8 cellular contexts compared by ENCODE assay signal in the genomic region with DNA sequence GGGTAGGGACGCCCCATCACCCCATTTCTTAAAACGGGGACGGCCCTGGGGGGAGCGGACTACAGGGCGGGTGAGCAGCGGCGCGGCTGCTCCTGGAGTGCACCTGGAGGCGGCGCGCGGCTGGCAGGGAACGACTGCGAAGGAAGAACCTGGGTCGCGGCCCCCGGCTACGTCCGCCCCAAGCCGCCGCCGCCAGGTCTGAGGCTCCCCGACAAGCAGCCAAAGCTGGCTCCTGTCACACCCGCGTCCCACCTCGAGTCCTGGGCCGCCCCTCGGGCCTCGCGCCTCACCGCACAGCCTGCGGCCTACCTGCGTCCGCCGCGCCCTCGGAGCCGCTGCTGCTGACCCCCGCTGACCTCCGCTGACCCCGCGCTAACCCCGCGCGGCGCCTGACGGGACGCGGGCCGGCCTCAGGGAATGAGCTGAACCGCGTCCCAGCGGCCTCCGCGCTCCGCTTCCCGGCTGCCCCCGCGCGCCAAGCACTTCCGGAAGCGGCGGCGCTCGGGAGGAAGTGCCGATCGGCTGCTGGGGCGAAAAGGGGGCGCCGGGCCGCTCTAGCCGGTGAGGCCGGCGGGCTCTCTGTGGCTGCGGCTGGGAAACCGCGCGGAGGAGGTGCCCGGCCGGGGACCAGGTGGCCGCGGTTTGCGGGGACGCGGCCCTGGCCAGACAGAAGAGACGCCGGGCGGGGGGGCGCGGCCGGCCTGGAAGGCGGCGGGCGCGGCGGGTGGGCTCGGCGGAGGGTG. TPM values are rescaled to one million over a fixed set of nuclear protein-coding genes. Genes with fewer than 3 reads are reported as not detected.
DNase-seq lines count a peak whose midpoint lies in the region; ATAC-seq and TF ChIP-seq lines count a peak whose summit lies in the region.

Gene ARFRP1 (minus strand): TSS at position 419 of the 743 bp plus-strand sequence. CDS start 885 bp downstream, outside the sequence.
Gene ZGPAT (plus strand): TSS at position 482 of the 743 bp plus-strand sequence. CDS start 542 bp downstream, outside the sequence.

- H3K23ac ChIP-seq in trophoblast cell (ENCODE audit: low read length): no peak within 1 kb of the TSS

- H2AFZ ChIP-seq in trophoblast cell (ENCODE audit: insufficient read depth, low read length, poor library complexity): peak within 1 kb of the TSS; percentile 72

- H3K27me3 Mint-ChIP-seq in activated naive CD8-positive, alpha-beta T cell treated with anti-CD3 and anti-CD28 coated beads, Interleukin-2, amount 50 U/mL, for 24 hours: no peaks in the 10 kb centered on the region

- WGBS in trophoblast cell (ENCODE audit: extremely low coverage, insufficient coverage, insufficient read length): no CpG with 5 or more reads among the region's 98 CpGs
- 0 to 1% methylated on average over 1 to 50 of the region's 98 CpGs for WGBS in tibial nerve, 2 donors

- peak within 1 kb of the TSS; percentile 89 for H4K8ac ChIP-seq in trophoblast cell (ENCODE audit: low read depth, low read length)

- peaks cover 53% of the 10 kb centered on the region in 2 experiments for H3K36me3 ChIP-seq in trophoblast cell (ENCODE audit: control insufficient read depth in 1 of 2, insufficient read depth in 2 of 2, low read length in 2 of 2)
- H3K36me3 ChIP-seq in tibial nerve: peaks cover 0 to 79% (median 5%) of the 10 kb centered on the region in 3 donors

- peaks cover 20% of the 10 kb centered on the region for H3K79me2 ChIP-seq in trophoblast cell (ENCODE audit: control insufficient read depth, insufficient read depth, low read length, poor library complexity)

- no peak within 1 kb of the TSS for H2BK12ac ChIP-seq in trophoblast cell (ENCODE audit: low read length)

- peaks cover 3% of the 10 kb centered on the region for H3K9me3 ChIP-seq in trophoblast cell (ENCODE audit: insufficient read depth, low read depth, low read length)
- H3K9me3 ChIP-seq in tibial nerve: peaks cover 0 to 6% (median 0%) of the 10 kb centered on the region in 4 donors

- H3K4me3 ChIP-seq in trophoblast cell (ENCODE audit: low read depth, low read length) (peak within 1 kb of the TSS; percentile 96), tibial nerve (peak within 1 kb of the TSS; percentile 71 to 96 (median 82))

- peaks cover 6% of the 10 kb centered on the region for H3K79me1 ChIP-seq in trophoblast cell (ENCODE audit: low read length)

- H3K4ac ChIP-seq in trophoblast cell (ENCODE audit: low read depth, low read length): peak within 1 kb of the TSS; percentile 89

- peak within 1 kb of the TSS; percentile 91 for H3K4me2 ChIP-seq in trophoblast cell (ENCODE audit: low read length)

- POLR2A ChIA-PET in GM10248 (lab: Yijun Ruan, JAX): interaction anchor here (0.5 to 1.2 kb wide), 3 partner anchors 32 to 353 kb away, joined by 3 to 4 read pairs (median 3); partner anchors contain the start of gene SLC2A4RG

- DNase-seq in GM10248 (ENCODE audit: extremely low spot score): peak; percentile 92
- peak; percentile 88 to 93 (median 91) for DNase-seq in NCI-H1417 (lab: John Stamatoyannopoulos, UW)
- DNase-seq in T follicular helper cell (ENCODE audit: low read depth): peak; percentile 78
- peak; percentile 89 for DNase-seq in activated naive CD8-positive, alpha-beta T cell treated with anti-CD3 and anti-CD28 coated beads, Interleukin-2, amount 50 U/mL, for 24 hours
- peak; percentile 96 for DNase-seq in cardiac septum (ENCODE audit: low spot score)
- DNase-seq in trophoblast cell: peak; percentile 79 to 87
- peak; percentile 79 to 85 for DNase-seq in tibial nerve (ENCODE audit: low spot score in 2 of 2)

- TF ChIP-seq EP300 in tibial nerve (IDR thresholded peaks at IDR 0.05): peak; percentile 32 to 90

- H3K9me3 Mint-ChIP-seq in activated naive CD8-positive, alpha-beta T cell treated with anti-CD3 and anti-CD28 coated beads, Interleukin-2, amount 50 U/mL, for 24 hours: no peaks in the 10 kb centered on the region

- H3K14ac ChIP-seq in trophoblast cell (ENCODE audit: low read length): peak within 1 kb of the TSS; percentile 83

- H2AK5ac ChIP-seq in trophoblast cell (ENCODE audit: low read length): peak within 1 kb of the TSS; percentile 6

- peak within 1 kb of the TSS; percentile 86 for H4K12ac ChIP-seq in trophoblast cell (ENCODE audit: low read depth, low read length)

- H3K4me1 ChIP-seq in trophoblast cell (ENCODE audit: control insufficient read depth in 1 of 2, insufficient read depth in 2 of 2, low read length in 2 of 2) (peaks cover 7 to 10% of the 10 kb centered on the region in 2 experiments), tibial nerve (peaks cover 0 to 39% (median 26%) of the 10 kb centered on the region in 4 donors)

- intact Hi-C loops in cardiac septum (cut with DNase I): loop anchor here (2.0 kb wide), 1 partner anchor 49 kb away; the partner anchor contains the start of gene RTEL1

- H3K27ac ChIP-seq in trophoblast cell (ENCODE audit: low read depth, low read length) (peak within 1 kb of the TSS; percentile 28), tibial nerve (peak within 1 kb of the TSS; percentile 51 to 88 (median 86))

- peak within 1 kb of the TSS; percentile 83 for H4K91ac ChIP-seq in trophoblast cell (ENCODE audit: low read depth, low read length)

- peak within 1 kb of the TSS; percentile 91 for H3K9ac ChIP-seq in trophoblast cell (ENCODE audit: low read length)

- peak within 1 kb of the TSS; percentile 79 for H3K18ac ChIP-seq in trophoblast cell (ENCODE audit: low read length)

- peaks cover 40% of the 10 kb centered on the region for H3K36me3 Mint-ChIP-seq in activated naive CD8-positive, alpha-beta T cell treated with anti-CD3 and anti-CD28 coated beads, Interleukin-2, amount 50 U/mL, for 24 hours (ENCODE audit: low read depth)

- CTCF ChIA-PET in GM10248 (lab: Yijun Ruan, JAX): interaction anchor here (0.5 to 4.2 kb wide), 18 partner anchors 9 to 273 kb away, joined by 3 to 21 read pairs (median 4); partner anchors contain the start of genes LIME1, PRPF6, PTK6 and TNFRSF6B

- peak within 1 kb of the TSS; percentile 89 for H3K4me3 Mint-ChIP-seq in activated naive CD8-positive, alpha-beta T cell treated with anti-CD3 and anti-CD28 coated beads, Interleukin-2, amount 50 U/mL, for 24 hours

- H3K4me1 Mint-ChIP-seq in activated naive CD8-positive, alpha-beta T cell treated with anti-CD3 and anti-CD28 coated beads, Interleukin-2, amount 50 U/mL, for 24 hours: peaks cover 48% of the 10 kb centered on the region

- H3K27me3 ChIP-seq in trophoblast cell (ENCODE audit: insufficient read depth, low read length) (no peaks in the 10 kb centered on the region), tibial nerve (no peaks in the 10 kb centered on the region)

- peak; percentile 0 to 54 for TF ChIP-seq POLR2A in tibial nerve (IDR thresholded peaks at IDR 0.05)

- peak within 1 kb of the TSS; percentile 50 for H2BK120ac ChIP-seq in trophoblast cell (ENCODE audit: insufficient read depth, low read length, poor library complexity)

- ATAC-seq in HG02623 (IDR thresholded peaks at IDR 0.05; ENCODE audit: unreplicated experiment): peak; percentile 63
- peak; percentile 88 for ATAC-seq in activated naive CD8-positive, alpha-beta T cell treated with anti-CD3 and anti-CD28 coated beads, Interleukin-2, amount 50 U/mL, for 24 hours

- H2BK5ac ChIP-seq in trophoblast cell (ENCODE audit: low read depth, low read length, poor library complexity): no peak within 1 kb of the TSS

- no peak for TF ChIP-seq CTCF in GM10248 (IDR thresholded peaks at IDR 0.05; ENCODE audit: control extremely low read depth, extremely low read depth, low read depth, missing control alignments)
- peak in 2 of 5 experiments; percentile 20 to 44 for TF ChIP-seq CTCF in tibial nerve (IDR thresholded peaks at IDR 0.05)

- peak within 1 kb of the TSS; percentile 85 for H3K27ac Mint-ChIP-seq in activated naive CD8-positive, alpha-beta T cell treated with anti-CD3 and anti-CD28 coated beads, Interleukin-2, amount 50 U/mL, for 24 hours

RNA-seq across cellular contexts. Expression of gene ARFRP1, which starts in this region (rescaled TPM):
- 40.3 TPM for total RNA-seq in cardiac septum
- polyA plus RNA-seq in trophoblast cell (2013): 8.2 and 8.3 TPM in 2 replicates
- total RNA-seq in tibial nerve: 10 to 100 TPM; 36.9 to 71.1 (median 50.9) TPM

RNA-seq across cellular contexts. Expression of gene ZGPAT, which starts in this region (rescaled TPM):
- total RNA-seq in cardiac septum (16.7 TPM), tibial nerve (10 to 100 TPM; 27.5 to 70.8 (median 40.9) TPM)
- polyA plus RNA-seq in trophoblast cell (2013): 13.5 and 15.2 TPM in 2 replicates

Comparison
In these comparisons a context has a peak if more than half of its experiments do, and no peak if none do; other contexts are left out.
1. Peak in every context shown above with its lines: DNase-seq, ATAC-seq, H3K4me3 ChIP-seq and H3K27ac ChIP-seq.